ENCODE assay signal across 8 cellular contexts in genomic region chr17:83047818-83048475, GRCh38. TPM values are rescaled to one million over a fixed set of nuclear protein-coding genes. Genes with fewer than 3 reads are reported as not detected.
DNase-seq lines count a peak whose midpoint lies in the region; ATAC-seq, FAIRE-seq and TF ChIP-seq lines count a peak whose summit lies in the region.
"Not testable (repeated sequence)": the region's sequence is repeated elsewhere in the genome, so short reads cannot be mapped to it uniquely, and the experiment has no call there.

No MANE protein-coding gene starts in this region.

- H3K36me3 ChIP-seq in MM.1S (replicated peaks; ENCODE audit: insufficient read depth, low read length); colonic mucosa; neutrophil; suprapubic skin: not testable (repeated sequence)
- peaks cover 2 to 11% of the 10 kb centered on the region in 2 experiments; a peak in 3 of 5 replicates for H3K36me3 ChIP-seq in HepG2 (replicated peaks in 1 of 2; ENCODE audit: control insufficient read depth in 1 of 2, insufficient read depth in 2 of 2, low read length in 2 of 2)

- H3K4me3 Mint-ChIP-seq in CD4-positive, alpha-beta T cell: peak overlapping the region; percentile 87
- peak overlapping the region; percentile 66 for H3K4me3 Mint-ChIP-seq in activated B cell treated with CpG ODN at 0.5 μM for 24 hours
- peak overlapping the region; percentile 61 for H3K4me3 Mint-ChIP-seq in activated naive CD4-positive, alpha-beta T cell treated with anti-CD3 and anti-CD28 coated beads for 36 hours

- in situ Hi-C loops in HepG2 (cut with HindIII; ENCODE audit: extremely low pct_ligation_motif_present, low pct_unique_long_range_greater_than_20kb): not testable (repeated sequence)

- not testable (repeated sequence) for H3K4me1 ChIP-seq in MM.1S (ENCODE audit: low read length); colonic mucosa
- H3K4me1 ChIP-seq in HepG2 (ENCODE audit: insufficient read depth, low read length) (peaks cover 60% of the 10 kb centered on the region), neutrophil (ENCODE audit: control insufficient read depth in 1 of 2, insufficient read depth in 1 of 2, low read depth in 1 of 2, low read length in 1 of 2) (peaks cover 55 to 63% of the 10 kb centered on the region in 2 experiments), suprapubic skin (peaks cover 25% of the 10 kb centered on the region)

- H3K4me3 ChIP-seq in MM.1S (ENCODE audit: low read length); colonic mucosa; suprapubic skin: not testable (repeated sequence)
- peak overlapping the region in 2 of 3 experiments; percentile 5 to 60; a peak in 1 of 6 replicates for H3K4me3 ChIP-seq in HepG2 (replicated peaks in 1 of 3; ENCODE audit: insufficient read depth in 1 of 3, low read depth in 2 of 3, low read length in 3 of 3)
- H3K4me3 ChIP-seq in neutrophil (ENCODE audit: low read depth in 1 of 2, low read length in 1 of 2): peak overlapping the region; percentile 52 to 63

- peaks cover 39% of the 10 kb centered on the region for H3K36me3 Mint-ChIP-seq in CD4-positive, alpha-beta T cell (ENCODE audit: low read depth)
- peaks cover 20% of the 10 kb centered on the region for H3K36me3 Mint-ChIP-seq in activated B cell treated with CpG ODN at 0.5 μM for 24 hours (ENCODE audit: low read depth)
- peaks cover 33% of the 10 kb centered on the region for H3K36me3 Mint-ChIP-seq in activated naive CD4-positive, alpha-beta T cell treated with anti-CD3 and anti-CD28 coated beads for 36 hours (ENCODE audit: low read depth)

- not testable (repeated sequence) for H3K9ac ChIP-seq in MM.1S (ENCODE audit: low read length); colonic mucosa (ENCODE audit: low read depth in 2 of 2, low read length in 2 of 2)
- H3K9ac ChIP-seq in HepG2 (ENCODE audit: insufficient read depth, low read depth, low read length): peak overlapping the region; percentile 75

- not testable (repeated sequence) for BruUV-seq in HepG2 (replicated peaks; lab: Mats Ljungman, UMichigan)

- H3K27me3 Mint-ChIP-seq in CD4-positive, alpha-beta T cell; activated B cell treated with CpG ODN at 0.5 μM for 24 hours; activated naive CD4-positive, alpha-beta T cell treated with anti-CD3 and anti-CD28 coated beads for 36 hours (ENCODE audit: low read depth): not testable (repeated sequence)

- intact Hi-C loops in CD4-positive, alpha-beta T cell (cut with DNase I, micrococcal nuclease): loop anchor here (5.0 to 10.0 kb wide), 2 partner anchors 61 to 263 kb away; no protein-coding TSS in a partner anchor
- intact Hi-C loops in activated B cell treated with CpG ODN at 0.5 μM for 24 hours (cut with micrococcal nuclease); colonic mucosa (cut with DNase I); HepG2 (cut with micrococcal nuclease; ENCODE audit: unreplicated experiment): not testable (repeated sequence)
- intact Hi-C loops in activated naive CD4-positive, alpha-beta T cell treated with anti-CD3 and anti-CD28 coated beads for 36 hours (cut with micrococcal nuclease): loop anchor here (2.0 to 5.0 kb wide), 2 partner anchors 63 to 186 kb away; no protein-coding TSS in a partner anchor

- CTCF ChIA-PET in CD4-positive, alpha-beta T cell (lab: Charles Lee); activated naive CD4-positive, alpha-beta T cell treated with anti-CD3 and anti-CD28 coated beads for 36 hours (lab: Charles Lee): not testable (repeated sequence)
- CTCF ChIA-PET in activated B cell treated with CpG ODN at 0.5 μM for 24 hours (lab: Charles Lee) (interaction anchor here (1.5 kb wide), 1 partner anchor 266 kb away, joined by 4 read pairs; no protein-coding TSS in a partner anchor), HepG2 (lab: Yijun Ruan, JAX; ENCODE audit: low intra/inter-chr PET ratio, low total read pairs) (interaction anchor here (0.9 kb wide), 1 partner anchor 156 kb away, joined by 3 read pairs; no protein-coding TSS in a partner anchor)

- TF ChIP-seq RAD21 in HepG2 (CRISPR knock-in tag; IDR thresholded peaks at IDR 0.05): not testable (repeated sequence)

- not testable (repeated sequence) for H3K9me3 ChIP-seq in CD4-positive, alpha-beta T cell (ENCODE audit: control insufficient read depth, low read length); MM.1S (replicated peaks; ENCODE audit: insufficient read depth, low read length); colonic mucosa; HepG2 (ENCODE audit: low read length); neutrophil; suprapubic skin

- H3F3A ChIP-seq in MM.1S (ENCODE audit: insufficient read depth, low read length): not testable (repeated sequence)

- H3K79me2 ChIP-seq in MM.1S (ENCODE audit: low read length); HepG2 (ENCODE audit: insufficient read depth, low read length): not testable (repeated sequence)

- not testable (repeated sequence) for TF ChIP-seq EP300 in HepG2 (IDR thresholded peaks at IDR 0.05; ENCODE audit: low read depth in 2 of 2, low read length in 2 of 2); HepG2 (CRISPR knock-in tag; IDR thresholded peaks at IDR 0.05; ENCODE audit: borderline replicate concordance); suprapubic skin (IDR thresholded peaks at IDR 0.05)

- ATAC-seq in CD4-positive, alpha-beta T cell (ENCODE audit: poor library complexity); activated B cell treated with CpG ODN at 0.5 μM for 24 hours (ENCODE audit: low read depth); HepG2: not testable (repeated sequence)

- not testable (repeated sequence) for H3K27ac ChIP-seq in CD4-positive, alpha-beta T cell (ENCODE audit: low read depth, low read length); MM.1S (ENCODE audit: low read length)
- peak overlapping the region; percentile 59 for H3K27ac ChIP-seq in colonic mucosa
- peak overlapping the region; percentile 89 for H3K27ac ChIP-seq in HepG2 (ENCODE audit: extremely low read length, insufficient read depth, low read length)
- peak overlapping the region; percentile 96 for H3K27ac ChIP-seq in neutrophil
- peak overlapping the region; percentile 77 for H3K27ac ChIP-seq in suprapubic skin

- POLR2A ChIA-PET in CD4-positive, alpha-beta T cell (lab: Charles Lee): interaction anchor here (0.7 to 2.6 kb wide), 6 partner anchors 8 to 184 kb away, joined by 3 to 12 read pairs (median 4); partner anchors contain the start of gene METRNL
- POLR2A ChIA-PET in activated B cell treated with CpG ODN at 0.5 μM for 24 hours (lab: Charles Lee): interaction anchor here (0.8 to 1.0 kb wide), 3 partner anchors 31 to 184 kb away, joined by 3 to 6 read pairs (median 4); partner anchors contain the start of gene METRNL
- POLR2A ChIA-PET in HepG2 (lab: Yijun Ruan, JAX): interaction anchor here (1.1 to 2.0 kb wide), 6 partner anchors 9 to 104 kb away, joined by 3 to 8 read pairs (median 4); partner anchors contain the start of gene METRNL

- H2AFZ ChIP-seq in MM.1S (ENCODE audit: low read length): not testable (repeated sequence)
- H2AFZ ChIP-seq in HepG2 (ENCODE audit: low read length): peak overlapping the region; percentile 20

- H3K4me1 Mint-ChIP-seq in CD4-positive, alpha-beta T cell (ENCODE audit: low read depth): peaks cover 53% of the 10 kb centered on the region
- peaks cover 25% of the 10 kb centered on the region for H3K4me1 Mint-ChIP-seq in activated B cell treated with CpG ODN at 0.5 μM for 24 hours
- H3K4me1 Mint-ChIP-seq in activated naive CD4-positive, alpha-beta T cell treated with anti-CD3 and anti-CD28 coated beads for 36 hours (ENCODE audit: low read depth): peaks cover 32% of the 10 kb centered on the region

- not testable (repeated sequence) for H3K9me3 Mint-ChIP-seq in CD4-positive, alpha-beta T cell; activated B cell treated with CpG ODN at 0.5 μM for 24 hours; activated naive CD4-positive, alpha-beta T cell treated with anti-CD3 and anti-CD28 coated beads for 36 hours

- not testable (repeated sequence) for DNase-seq in CD4-positive, alpha-beta T cell; MM.1S; activated B cell treated with CpG ODN at 0.5 μM for 24 hours; activated naive CD4-positive, alpha-beta T cell treated with anti-CD3 and anti-CD28 coated beads for 36 hours; colonic mucosa; HepG2 (ENCODE audit: low spot score); suprapubic skin (ENCODE audit: low spot score in 2 of 2)

- not testable (repeated sequence) for TF ChIP-seq CTCF in CD4-positive, alpha-beta T cell (IDR thresholded peaks at IDR 0.05); MM.1S (IDR thresholded peaks at IDR 0.05; ENCODE audit: low read length); activated B cell treated with CpG ODN at 0.5 μM for 24 hours (IDR thresholded peaks at IDR 0.05); colonic mucosa (IDR thresholded peaks at IDR 0.05); HepG2 (CRISPR knock-in tag; IDR thresholded peaks at IDR 0.05); neutrophil (IDR thresholded peaks at IDR 0.05); suprapubic skin (IDR thresholded peaks at IDR 0.05)

- not testable (repeated sequence) for FAIRE-seq in HepG2 (lab: Jason Lieb, UNC)

- not testable (repeated sequence) for H3K9me2 ChIP-seq in MM.1S (replicated peaks; ENCODE audit: insufficient read depth, low read length)

- not testable (repeated sequence) for H3K27me3 ChIP-seq in CD4-positive, alpha-beta T cell (ENCODE audit: control insufficient read depth, insufficient read depth, low read length); colonic mucosa; HepG2 (ENCODE audit: control insufficient read depth in 1 of 2, insufficient read depth in 2 of 2, low read length in 2 of 2); neutrophil; suprapubic skin
- peaks cover 49% of the 10 kb centered on the region for H3K27me3 ChIP-seq in MM.1S (replicated peaks; ENCODE audit: insufficient read depth, low read length)

- H3K4me2 ChIP-seq in MM.1S (ENCODE audit: low read depth, low read length) (peak overlapping the region; percentile 5; the same call in 1 of the 2 replicates), HepG2 (ENCODE audit: low read depth, low read length) (peak overlapping the region; percentile 87)

- peak overlapping the region; percentile 90 for H3K27ac Mint-ChIP-seq in CD4-positive, alpha-beta T cell
- H3K27ac Mint-ChIP-seq in activated B cell treated with CpG ODN at 0.5 μM for 24 hours: peak overlapping the region; percentile 69
- peak overlapping the region; percentile 93 for H3K27ac Mint-ChIP-seq in activated naive CD4-positive, alpha-beta T cell treated with anti-CD3 and anti-CD28 coated beads for 36 hours

- TF ChIP-seq POLR2A in HepG2 (IDR thresholded peaks at IDR 0.05; ENCODE audit: insufficient read depth in 1 of 2, low read depth in 2 of 2, low read length in 2 of 2); suprapubic skin (IDR thresholded peaks at IDR 0.05): not testable (repeated sequence)

- H4K20me1 ChIP-seq in MM.1S (ENCODE audit: insufficient read depth, low read length); HepG2 (ENCODE audit: insufficient read depth, low read length): not testable (repeated sequence)

- 71% methylated on average over 12 of the region's 12 CpGs for WGBS in HepG2 (ENCODE audit: low lambda C conversion rate)
- WGBS in suprapubic skin: 95% methylated on average over 12 of the region's 12 CpGs

RNA-seq across cellular contexts. Expression of gene METRNL, which starts 31.5 kb away (rescaled TPM):
- total RNA-seq in CD4-positive, alpha-beta T cell: 10 to 100 TPM; 24.5 to 26.9 TPM
- 10.7 and 11.7 TPM in 2 replicates for total RNA-seq in activated B cell treated with CpG ODN at 0.5 μM for 24 hours
- 10 to 100 TPM; 14.4 to 15.2 TPM for total RNA-seq in activated naive CD4-positive, alpha-beta T cell treated with anti-CD3 and anti-CD28 coated beads for 36 hours
- total RNA-seq in colonic mucosa: 10 to 100 TPM; 84.2 to 87.2 TPM
- 0.66 and 1.2 TPM in 2 replicates for total RNA-seq in HepG2 (2016; rRNA removed; fragmentation: Illumina TruSeq; extraction: Trizol)
- total RNA-seq in HepG2 (2016; cell fraction: cytosol; rRNA removed; fragmentation: Illumina TruSeq; extraction: Trizol; ENCODE audit: low read depth): 0.81 and 1.1 TPM in 2 replicates
- 0.56 and 1.0 TPM in 2 replicates for total RNA-seq in HepG2 (2016; cell fraction: insoluble cytoplasmic fraction; rRNA removed; fragmentation: Illumina TruSeq; extraction: Trizol)
- 1.7 and 2.2 TPM in 2 replicates for total RNA-seq in HepG2 (2016; cell fraction: membrane; rRNA removed; fragmentation: Illumina TruSeq; extraction: Trizol)
- 0.31 TPM in 1 of 2 replicates, not detected in the other for total RNA-seq in HepG2 (2016; cell fraction: nucleus; rRNA removed; fragmentation: Illumina TruSeq; extraction: Trizol)
- 0.84 and 1.4 TPM in 2 replicates for polyA plus RNA-seq in HepG2 (2011; rRNA removed)
- 2.1 and 2.5 TPM in 2 replicates for polyA plus RNA-seq in HepG2 (2011; cell fraction: cytosol; rRNA removed)
- 1.2 and 1.8 TPM in 2 replicates for polyA plus RNA-seq in HepG2 (2011; cell fraction: nucleus; rRNA removed)
- polyA plus RNA-seq in HepG2 (2012): 0.23 and 0.79 TPM in 2 replicates
- 1.1 and 1.2 TPM in 2 replicates for polyA plus RNA-seq in HepG2 (2016; cell fraction: cytosol; fragmentation: Illumina TruSeq; extraction: Trizol; ENCODE audit: low read depth)
- polyA plus RNA-seq in HepG2 (2016; cell fraction: insoluble cytoplasmic fraction; fragmentation: Illumina TruSeq; extraction: Trizol; ENCODE audit: low read depth): 0.69 and 0.92 TPM in 2 replicates
- 2.1 TPM in 2 replicates for polyA plus RNA-seq in HepG2 (2016; cell fraction: membrane; fragmentation: Illumina TruSeq; extraction: Trizol; ENCODE audit: low read depth)
- 1.2 and 1.3 TPM in 2 replicates for polyA plus RNA-seq in HepG2 (2016; cell fraction: nucleus; fragmentation: Illumina TruSeq; extraction: Trizol; ENCODE audit: insufficient read depth, low read depth)
- polyA minus RNA-seq in HepG2 (2011; rRNA and poly(A)+ RNA removed; ENCODE audit: low replicate concordance): 2.5 and 12.3 TPM in 2 replicates
- polyA minus RNA-seq in HepG2 (2011; cell fraction: cytosol; rRNA and poly(A)+ RNA removed): 2.9 and 4.6 TPM in 2 replicates
- 0.87 and 1.4 TPM in 2 replicates for polyA minus RNA-seq in HepG2 (2011; cell fraction: nucleus; rRNA and poly(A)+ RNA removed)
- total RNA-seq in suprapubic skin: 100 to 1,000 TPM in 3 of 4 donors, 10 to 100 TPM in 1; 59.1 to 222 (median 155) TPM
